17 cellular contexts compared by ENCODE assay signal in genomic region chr15:101453123-101454120, GRCh38.
"Had no signal": no experiment of that assay in that cellular context is flagged by ENCODE, and none has a peak within 500 bp of the region (broad histone marks: within the 10 kb centered on the region; RNA-seq: fewer than 3 reads in every experiment).

No MANE protein-coding gene starts in this region.

- H3K4me3 Mint-ChIP-seq: activated naive CD8-positive, alpha-beta T cell treated with anti-CD3 and anti-CD28 coated beads, Interleukin-2, amount 10 ng/mL, durations not matched to agents 7 days and 5 days; stimulated activated memory B cell treated with anti-CD40 and anti-IgM and Interleukin-4, amounts not matched to agents 10 μg/mL and 1 μg/mL and 100 μg/mL, for 72 hours; T-helper 2 cell treated with Interferon-gamma antibody and Interleukin-4, amounts not matched to agents 5 μg/mL and 100 μg/mL, for 36 hours had no signal

- H3K27ac Mint-ChIP-seq: activated naive CD8-positive, alpha-beta T cell treated with anti-CD3 and anti-CD28 coated beads, Interleukin-2, amount 10 ng/mL, durations not matched to agents 7 days and 5 days; stimulated activated memory B cell treated with anti-CD40 and anti-IgM and Interleukin-4, amounts not matched to agents 10 μg/mL and 1 μg/mL and 100 μg/mL, for 72 hours; T-helper 2 cell treated with Interferon-gamma antibody and Interleukin-4, amounts not matched to agents 5 μg/mL and 100 μg/mL, for 36 hours; type B pancreatic cell had no signal

- H3K36me3 Mint-ChIP-seq: activated naive CD8-positive, alpha-beta T cell treated with anti-CD3 and anti-CD28 coated beads, Interleukin-2, amount 10 ng/mL, durations not matched to agents 7 days and 5 days; stimulated activated memory B cell treated with anti-CD40 and anti-IgM and Interleukin-4, amounts not matched to agents 10 μg/mL and 1 μg/mL and 100 μg/mL, for 72 hours; type B pancreatic cell had no signal

- H3K36me3 ChIP-seq: gastroesophageal sphincter, neutrophil, right atrium auricular region had no signal

- DNase-seq: activated gamma-delta T cell; activated naive CD8-positive, alpha-beta T cell treated with anti-CD3 and anti-CD28 coated beads, Interleukin-2, amount 10 ng/mL, durations not matched to agents 7 days and 5 days; activated T-cell treated with anti-CD3 and anti-CD28 coated beads, Interleukin-2, amount 50 U/mL, for 1 hour; anterior cingulate cortex; effector CD8-positive, alpha-beta T cell; hippocampal formation; midbrain; SW 1271 had no signal

- H3K9me3 Mint-ChIP-seq: activated naive CD8-positive, alpha-beta T cell treated with anti-CD3 and anti-CD28 coated beads, Interleukin-2, amount 10 ng/mL, durations not matched to agents 7 days and 5 days; stimulated activated memory B cell treated with anti-CD40 and anti-IgM and Interleukin-4, amounts not matched to agents 10 μg/mL and 1 μg/mL and 100 μg/mL, for 72 hours; T-helper 2 cell treated with Interferon-gamma antibody and Interleukin-4, amounts not matched to agents 5 μg/mL and 100 μg/mL, for 36 hours; type B pancreatic cell had no signal

- H3K9me3 ChIP-seq: gastroesophageal sphincter, neutrophil, right atrium auricular region had no signal

- H3K27me3 ChIP-seq: right atrium auricular region had no signal

- H3K4me3 ChIP-seq: gastroesophageal sphincter, lung, right atrium auricular region, smooth muscle cell had no signal

- H3K4me1 Mint-ChIP-seq: stimulated activated memory B cell treated with anti-CD40 and anti-IgM and Interleukin-4, amounts not matched to agents 10 μg/mL and 1 μg/mL and 100 μg/mL, for 72 hours had no signal

- ATAC-seq: activated CD4-positive, CD25-positive, alpha-beta regulatory T cell treated with anti-CD3 and anti-CD28 coated beads, Interleukin-2, amount 50 U/mL, for 24 hours; gastroesophageal sphincter; stimulated activated memory B cell treated with anti-CD40 and anti-IgM and Interleukin-4, amounts not matched to agents 10 μg/mL and 1 μg/mL and 100 μg/mL, for 72 hours had no signal

- H3K27ac ChIP-seq: neutrophil had no signal
